ENCODE assay signal across 1 cellular context in the genomic region with DNA sequence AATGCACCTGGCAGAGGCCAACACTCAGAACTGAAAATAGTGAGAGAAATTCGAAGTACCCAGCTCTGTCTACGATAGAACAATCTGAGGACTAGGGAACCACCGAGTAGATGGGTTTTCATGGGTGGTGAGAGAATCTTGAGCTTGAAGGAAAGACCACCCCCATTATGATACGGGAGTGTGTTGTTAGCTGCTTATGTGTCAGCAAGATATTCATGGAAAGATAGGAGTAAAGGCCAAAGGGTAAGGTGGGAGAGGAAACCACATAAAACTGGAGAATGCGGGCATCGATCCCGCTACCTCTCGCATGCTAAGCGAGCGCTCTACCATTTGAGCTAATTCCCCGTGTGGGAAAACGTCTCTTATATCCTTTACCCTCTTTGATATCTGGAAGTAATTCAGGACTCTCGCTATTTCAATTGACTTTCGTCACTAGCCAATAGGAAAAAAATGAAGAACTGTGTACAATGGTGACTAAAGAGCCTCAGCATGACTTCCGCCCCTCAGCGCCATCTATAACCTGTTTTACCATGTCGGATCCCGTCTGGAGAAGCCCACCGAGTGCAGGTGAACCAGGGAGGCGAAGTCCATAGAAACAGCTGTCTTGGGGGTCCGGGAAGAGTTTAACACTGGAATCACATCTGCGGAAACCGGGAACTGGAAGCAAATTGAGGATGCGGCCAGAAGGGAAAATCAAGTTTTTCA.
TF ChIP-seq lines count a peak whose summit lies in the region.

No MANE protein-coding gene starts in this region.

TF ChIP-seq in GM12878, 131 proteins besides CTCF, POLR2A, EP300 and RAD21 (continues in another document):
- TF ChIP-seq NFIC (IDR thresholded peaks at IDR 0.05; ENCODE audit: low read depth, low read length) (no peak), ETV6 (conservative IDR thresholded peaks at IDR 0.05 in 1 of 2, IDR thresholded peaks at IDR 0.05 in 1 of 2; ENCODE audit: borderline replicate concordance in 1 of 2, low read depth in 1 of 2) (no peak), WRNIP1 (IDR thresholded peaks at IDR 0.05; ENCODE audit: borderline replicate concordance, low read depth, low read length) (0 out of 2 replicates have a peak, but pooled peaks have one; percentile 42), TCF3 (IDR thresholded peaks at IDR 0.05; ENCODE audit: borderline replicate concordance, insufficient read depth, low read depth, low read length) (no peak), TCF7 (IDR thresholded peaks at IDR 0.05; ENCODE audit: borderline replicate concordance) (peak; percentile 35; the same call in 1 of the 2 replicates), ATF7 (IDR thresholded peaks at IDR 0.05; ENCODE audit: low read depth) (peak; percentile 35; the same call in 1 of the 2 replicates), CBFB (IDR thresholded peaks at IDR 0.05; ENCODE audit: low read depth) (peak; percentile 70; the same call in 1 of the 2 replicates), POLR2AphosphoS2 (IDR thresholded peaks at IDR 0.05; ENCODE audit: low read depth, low read length) (no peak), BRCA1 (IDR thresholded peaks at IDR 0.05; ENCODE audit: low read depth, low read length) (no peak), TBL1XR1 (IDR thresholded peaks at IDR 0.05; ENCODE audit: low read depth, low read length) (no peak), PAX5 (IDR thresholded peaks at IDR 0.05; ENCODE audit: borderline replicate concordance, low read depth, low read length) (0 out of 2 replicates have a peak, but pooled peaks have one; percentile 4), ZSCAN29 (IDR thresholded peaks at IDR 0.05) (peak; percentile 92), RELA (IDR thresholded peaks at IDR 0.05; ENCODE audit: borderline replicate concordance, partially characterized antibody) (no peak), NR2F1 (conservative IDR thresholded peaks at IDR 0.05) (peak; percentile 87), FOS (IDR thresholded peaks at IDR 0.05; ENCODE audit: borderline replicate concordance, extremely low read depth, insufficient read length) (no peak), TARDBP (IDR thresholded peaks at IDR 0.05; ENCODE audit: borderline replicate concordance) (peak; percentile 90), RUNX3 (IDR thresholded peaks at IDR 0.05; ENCODE audit: low read length) (peak; percentile 87), ZBED1 (IDR thresholded peaks at IDR 0.05; ENCODE audit: borderline replicate concordance) (0 out of 2 replicates have a peak, but pooled peaks have one; percentile 29), JUNB (IDR thresholded peaks at IDR 0.05) (no peak), NBN (IDR thresholded peaks at IDR 0.05) (0 out of 2 replicates have a peak, but pooled peaks have one; percentile 21), KAT2A (conservative IDR thresholded peaks at IDR 0.05; ENCODE audit: control insufficient read depth, low read depth, low read length) (no peak), TAF1 (IDR thresholded peaks at IDR 0.05; ENCODE audit: borderline replicate concordance, low read depth, low read length) (no peak), ZNF217 (IDR thresholded peaks at IDR 0.05) (peak; percentile 48; the same call in 1 of the 2 replicates), HDAC6 (IDR thresholded peaks at IDR 0.05; ENCODE audit: unreplicated experiment) (no peak), POLR2AphosphoS5 (IDR thresholded peaks at IDR 0.05; ENCODE audit: low read length) (no peak), SREBF2 (IDR thresholded peaks at IDR 0.05; ENCODE audit: low read length) (peak; percentile 89), SUZ12 (IDR thresholded peaks at IDR 0.05; ENCODE audit: unreplicated experiment) (no peak), GATAD2B (conservative IDR thresholded peaks at IDR 0.05; ENCODE audit: low read depth) (0 out of 2 replicates have a peak, but pooled peaks have one; percentile 45), YY1 (IDR thresholded peaks at IDR 0.05; ENCODE audit: low read depth, low read length) (peak; percentile 81), SMARCA5 (IDR thresholded peaks at IDR 0.05) (peak; percentile 58; the same call in 1 of the 2 replicates), EGR1 (IDR thresholded peaks at IDR 0.05; ENCODE audit: borderline replicate concordance in 1 of 2, low read depth in 2 of 2, low read length in 2 of 2) (no peak), ZNF622 (IDR thresholded peaks at IDR 0.05) (no peak)
- TF ChIP-seq, protein P1, sequence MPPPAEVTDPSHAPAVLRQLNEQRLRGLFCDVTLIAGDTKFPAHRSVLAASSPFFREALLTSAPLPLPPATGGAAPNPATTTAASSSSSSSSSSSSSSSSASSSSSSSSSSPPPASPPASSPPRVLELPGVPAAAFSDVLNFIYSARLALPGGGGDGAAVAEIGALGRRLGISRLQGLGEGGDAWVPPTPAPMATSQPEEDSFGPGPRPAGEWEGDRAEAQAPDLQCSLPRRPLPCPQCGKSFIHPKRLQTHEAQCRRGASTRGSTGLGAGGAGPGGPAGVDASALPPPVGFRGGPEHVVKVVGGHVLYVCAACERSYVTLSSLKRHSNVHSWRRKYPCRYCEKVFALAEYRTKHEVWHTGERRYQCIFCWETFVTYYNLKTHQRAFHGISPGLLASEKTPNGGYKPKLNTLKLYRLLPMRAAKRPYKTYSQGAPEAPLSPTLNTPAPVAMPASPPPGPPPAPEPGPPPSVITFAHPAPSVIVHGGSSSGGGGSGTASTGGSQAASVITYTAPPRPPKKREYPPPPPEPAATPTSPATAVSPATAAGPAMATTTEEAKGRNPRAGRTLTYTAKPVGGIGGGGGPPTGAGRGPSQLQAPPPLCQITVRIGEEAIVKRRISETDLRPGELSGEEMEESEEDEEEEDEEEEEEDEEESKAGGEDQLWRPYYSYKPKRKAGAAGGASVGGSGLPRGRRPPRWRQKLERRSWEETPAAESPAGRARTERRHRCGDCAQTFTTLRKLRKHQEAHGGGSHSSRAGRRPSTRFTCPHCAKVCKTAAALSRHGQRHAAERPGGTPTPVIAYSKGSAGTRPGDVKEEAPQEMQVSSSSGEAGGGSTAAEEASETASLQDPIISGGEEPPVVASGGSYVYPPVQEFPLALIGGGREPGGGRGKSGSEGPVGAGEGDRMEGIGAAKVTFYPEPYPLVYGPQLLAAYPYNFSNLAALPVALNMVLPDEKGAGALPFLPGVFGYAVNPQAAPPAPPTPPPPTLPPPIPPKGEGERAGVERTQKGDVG (CRISPR knock-in tag; IDR thresholded peaks at IDR 0.05): no peak
- TF ChIP-seq, protein P2, sequence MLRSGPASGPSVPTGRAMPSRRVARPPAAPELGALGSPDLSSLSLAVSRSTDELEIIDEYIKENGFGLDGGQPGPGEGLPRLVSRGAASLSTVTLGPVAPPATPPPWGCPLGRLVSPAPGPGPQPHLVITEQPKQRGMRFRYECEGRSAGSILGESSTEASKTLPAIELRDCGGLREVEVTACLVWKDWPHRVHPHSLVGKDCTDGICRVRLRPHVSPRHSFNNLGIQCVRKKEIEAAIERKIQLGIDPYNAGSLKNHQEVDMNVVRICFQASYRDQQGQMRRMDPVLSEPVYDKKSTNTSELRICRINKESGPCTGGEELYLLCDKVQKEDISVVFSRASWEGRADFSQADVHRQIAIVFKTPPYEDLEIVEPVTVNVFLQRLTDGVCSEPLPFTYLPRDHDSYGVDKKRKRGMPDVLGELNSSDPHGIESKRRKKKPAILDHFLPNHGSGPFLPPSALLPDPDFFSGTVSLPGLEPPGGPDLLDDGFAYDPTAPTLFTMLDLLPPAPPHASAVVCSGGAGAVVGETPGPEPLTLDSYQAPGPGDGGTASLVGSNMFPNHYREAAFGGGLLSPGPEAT (IDR thresholded peaks at IDR 0.05; ENCODE audit: low read depth): no peak
- TF ChIP-seq, protein P3, sequence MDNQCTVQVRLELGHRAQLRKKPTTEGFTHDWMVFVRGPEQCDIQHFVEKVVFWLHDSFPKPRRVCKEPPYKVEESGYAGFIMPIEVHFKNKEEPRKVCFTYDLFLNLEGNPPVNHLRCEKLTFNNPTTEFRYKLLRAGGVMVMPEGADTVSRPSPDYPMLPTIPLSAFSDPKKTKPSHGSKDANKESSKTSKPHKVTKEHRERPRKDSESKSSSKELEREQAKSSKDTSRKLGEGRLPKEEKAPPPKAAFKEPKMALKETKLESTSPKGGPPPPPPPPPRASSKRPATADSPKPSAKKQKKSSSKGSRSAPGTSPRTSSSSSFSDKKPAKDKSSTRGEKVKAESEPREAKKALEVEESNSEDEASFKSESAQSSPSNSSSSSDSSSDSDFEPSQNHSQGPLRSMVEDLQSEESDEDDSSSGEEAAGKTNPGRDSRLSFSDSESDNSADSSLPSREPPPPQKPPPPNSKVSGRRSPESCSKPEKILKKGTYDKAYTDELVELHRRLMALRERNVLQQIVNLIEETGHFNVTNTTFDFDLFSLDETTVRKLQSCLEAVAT (IDR thresholded peaks at IDR 0.05): peak; percentile 29; the same call in 1 of the 2 replicates
- TF ChIP-seq, protein P4, sequence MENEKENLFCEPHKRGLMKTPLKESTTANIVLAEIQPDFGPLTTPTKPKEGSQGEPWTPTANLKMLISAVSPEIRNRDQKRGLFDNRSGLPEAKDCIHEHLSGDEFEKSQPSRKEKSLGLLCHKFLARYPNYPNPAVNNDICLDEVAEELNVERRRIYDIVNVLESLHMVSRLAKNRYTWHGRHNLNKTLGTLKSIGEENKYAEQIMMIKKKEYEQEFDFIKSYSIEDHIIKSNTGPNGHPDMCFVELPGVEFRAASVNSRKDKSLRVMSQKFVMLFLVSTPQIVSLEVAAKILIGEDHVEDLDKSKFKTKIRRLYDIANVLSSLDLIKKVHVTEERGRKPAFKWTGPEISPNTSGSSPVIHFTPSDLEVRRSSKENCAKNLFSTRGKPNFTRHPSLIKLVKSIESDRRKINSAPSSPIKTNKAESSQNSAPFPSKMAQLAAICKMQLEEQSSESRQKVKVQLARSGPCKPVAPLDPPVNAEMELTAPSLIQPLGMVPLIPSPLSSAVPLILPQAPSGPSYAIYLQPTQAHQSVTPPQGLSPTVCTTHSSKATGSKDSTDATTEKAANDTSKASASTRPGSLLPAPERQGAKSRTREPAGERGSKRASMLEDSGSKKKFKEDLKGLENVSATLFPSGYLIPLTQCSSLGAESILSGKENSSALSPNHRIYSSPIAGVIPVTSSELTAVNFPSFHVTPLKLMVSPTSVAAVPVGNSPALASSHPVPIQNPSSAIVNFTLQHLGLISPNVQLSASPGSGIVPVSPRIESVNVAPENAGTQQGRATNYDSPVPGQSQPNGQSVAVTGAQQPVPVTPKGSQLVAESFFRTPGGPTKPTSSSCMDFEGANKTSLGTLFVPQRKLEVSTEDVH (IDR thresholded peaks at IDR 0.05; ENCODE audit: low read depth, partially characterized antibody): no peak
- TF ChIP-seq, protein P5, sequence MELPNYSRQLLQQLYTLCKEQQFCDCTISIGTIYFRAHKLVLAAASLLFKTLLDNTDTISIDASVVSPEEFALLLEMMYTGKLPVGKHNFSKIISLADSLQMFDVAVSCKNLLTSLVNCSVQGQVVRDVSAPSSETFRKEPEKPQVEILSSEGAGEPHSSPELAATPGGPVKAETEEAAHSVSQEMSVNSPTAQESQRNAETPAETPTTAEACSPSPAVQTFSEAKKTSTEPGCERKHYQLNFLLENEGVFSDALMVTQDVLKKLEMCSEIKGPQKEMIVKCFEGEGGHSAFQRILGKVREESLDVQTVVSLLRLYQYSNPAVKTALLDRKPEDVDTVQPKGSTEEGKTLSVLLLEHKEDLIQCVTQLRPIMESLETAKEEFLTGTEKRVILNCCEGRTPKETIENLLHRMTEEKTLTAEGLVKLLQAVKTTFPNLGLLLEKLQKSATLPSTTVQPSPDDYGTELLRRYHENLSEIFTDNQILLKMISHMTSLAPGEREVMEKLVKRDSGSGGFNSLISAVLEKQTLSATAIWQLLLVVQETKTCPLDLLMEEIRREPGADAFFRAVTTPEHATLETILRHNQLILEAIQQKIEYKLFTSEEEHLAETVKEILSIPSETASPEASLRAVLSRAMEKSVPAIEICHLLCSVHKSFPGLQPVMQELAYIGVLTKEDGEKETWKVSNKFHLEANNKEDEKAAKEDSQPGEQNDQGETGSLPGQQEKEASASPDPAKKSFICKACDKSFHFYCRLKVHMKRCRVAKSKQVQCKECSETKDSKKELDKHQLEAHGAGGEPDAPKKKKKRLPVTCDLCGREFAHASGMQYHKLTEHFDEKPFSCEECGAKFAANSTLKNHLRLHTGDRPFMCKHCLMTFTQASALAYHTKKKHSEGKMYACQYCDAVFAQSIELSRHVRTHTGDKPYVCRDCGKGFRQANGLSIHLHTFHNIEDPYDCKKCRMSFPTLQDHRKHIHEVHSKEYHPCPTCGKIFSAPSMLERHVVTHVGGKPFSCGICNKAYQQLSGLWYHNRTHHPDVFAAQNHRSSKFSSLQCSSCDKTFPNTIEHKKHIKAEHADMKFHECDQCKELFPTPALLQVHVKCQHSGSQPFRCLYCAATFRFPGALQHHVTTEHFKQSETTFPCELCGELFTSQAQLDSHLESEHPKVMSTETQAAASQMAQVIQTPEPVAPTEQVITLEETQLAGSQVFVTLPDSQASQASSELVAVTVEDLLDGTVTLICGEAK (IDR thresholded peaks at IDR 0.05; ENCODE audit: borderline replicate concordance): peak; percentile 75; the same call in 1 of the 2 replicates
- TF ChIP-seq, protein P6, sequence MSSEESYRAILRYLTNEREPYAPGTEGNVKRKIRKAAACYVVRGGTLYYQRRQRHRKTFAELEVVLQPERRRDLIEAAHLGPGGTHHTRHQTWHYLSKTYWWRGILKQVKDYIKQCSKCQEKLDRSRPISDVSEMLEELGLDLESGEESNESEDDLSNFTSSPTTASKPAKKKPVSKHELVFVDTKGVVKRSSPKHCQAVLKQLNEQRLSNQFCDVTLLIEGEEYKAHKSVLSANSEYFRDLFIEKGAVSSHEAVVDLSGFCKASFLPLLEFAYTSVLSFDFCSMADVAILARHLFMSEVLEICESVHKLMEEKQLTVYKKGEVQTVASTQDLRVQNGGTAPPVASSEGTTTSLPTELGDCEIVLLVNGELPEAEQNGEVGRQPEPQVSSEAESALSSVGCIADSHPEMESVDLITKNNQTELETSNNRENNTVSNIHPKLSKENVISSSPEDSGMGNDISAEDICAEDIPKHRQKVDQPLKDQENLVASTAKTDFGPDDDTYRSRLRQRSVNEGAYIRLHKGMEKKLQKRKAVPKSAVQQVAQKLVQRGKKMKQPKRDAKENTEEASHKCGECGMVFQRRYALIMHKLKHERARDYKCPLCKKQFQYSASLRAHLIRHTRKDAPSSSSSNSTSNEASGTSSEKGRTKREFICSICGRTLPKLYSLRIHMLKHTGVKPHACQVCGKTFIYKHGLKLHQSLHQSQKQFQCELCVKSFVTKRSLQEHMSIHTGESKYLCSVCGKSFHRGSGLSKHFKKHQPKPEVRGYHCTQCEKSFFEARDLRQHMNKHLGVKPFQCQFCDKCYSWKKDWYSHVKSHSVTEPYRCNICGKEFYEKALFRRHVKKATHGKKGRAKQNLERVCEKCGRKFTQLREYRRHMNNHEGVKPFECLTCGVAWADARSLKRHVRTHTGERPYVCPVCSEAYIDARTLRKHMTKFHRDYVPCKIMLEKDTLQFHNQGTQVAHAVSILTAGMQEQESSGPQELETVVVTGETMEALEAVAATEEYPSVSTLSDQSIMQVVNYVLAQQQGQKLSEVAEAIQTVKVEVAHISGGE (CRISPR knock-in tag; IDR thresholded peaks at IDR 0.05): no peak
- TF ChIP-seq, protein P7, sequence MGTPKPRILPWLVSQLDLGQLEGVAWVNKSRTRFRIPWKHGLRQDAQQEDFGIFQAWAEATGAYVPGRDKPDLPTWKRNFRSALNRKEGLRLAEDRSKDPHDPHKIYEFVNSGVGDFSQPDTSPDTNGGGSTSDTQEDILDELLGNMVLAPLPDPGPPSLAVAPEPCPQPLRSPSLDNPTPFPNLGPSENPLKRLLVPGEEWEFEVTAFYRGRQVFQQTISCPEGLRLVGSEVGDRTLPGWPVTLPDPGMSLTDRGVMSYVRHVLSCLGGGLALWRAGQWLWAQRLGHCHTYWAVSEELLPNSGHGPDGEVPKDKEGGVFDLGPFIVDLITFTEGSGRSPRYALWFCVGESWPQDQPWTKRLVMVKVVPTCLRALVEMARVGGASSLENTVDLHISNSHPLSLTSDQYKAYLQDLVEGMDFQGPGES (IDR thresholded peaks at IDR 0.05): no peak
